ENCODE assay signal across 11 cellular contexts in the genomic region with DNA sequence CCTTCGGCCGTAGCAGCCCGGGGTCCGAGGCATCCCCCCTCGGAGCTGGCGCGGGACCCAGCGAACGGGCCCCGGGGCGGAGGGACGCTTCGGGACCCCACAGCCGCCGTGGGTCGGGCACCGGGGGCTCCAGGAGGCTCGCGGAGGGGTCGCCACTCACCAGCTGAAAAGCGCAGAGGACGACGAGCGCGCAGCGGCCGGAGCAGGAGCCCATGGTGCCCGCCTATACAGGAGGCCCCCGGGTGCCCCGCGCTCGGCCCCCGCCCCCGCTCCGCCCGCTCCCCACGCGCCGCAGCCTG. TPM values are rescaled to one million over a fixed set of nuclear protein-coding genes. Genes with fewer than 3 reads are reported as not detected.
DNase-seq lines count a peak whose midpoint lies in the region; ATAC-seq and TF ChIP-seq lines count a peak whose summit lies in the region.
"Had no signal": no experiment of that assay in that cellular context is flagged by ENCODE, and none has a peak within 500 bp of the region (broad histone marks: within the 10 kb centered on the region; RNA-seq: fewer than 3 reads in every experiment).

Gene NKAIN4 (minus strand): TSS at position 227 of the 299 bp plus-strand sequence. CDS start 13 bp downstream, at position 214.

- H3K36me3 Mint-ChIP-seq in neural crest cell (ENCODE audit: low read depth): peaks cover 4% of the 10 kb centered on the region

- H3K27ac ChIP-seq in right atrium auricular region (no peak within 1 kb of the TSS), esophagus muscularis mucosa (replicated peaks in 1 of 4) (no peak within 1 kb of the TSS), urinary bladder (ENCODE audit: low read depth) (no peak within 1 kb of the TSS)

- TF ChIP-seq POLR2A in esophagus muscularis mucosa (IDR thresholded peaks at IDR 0.05; ENCODE audit: low read depth): no peak

- TF ChIP-seq CTCF in right atrium auricular region (IDR thresholded peaks at IDR 0.05) (no peak), esophagus muscularis mucosa (IDR thresholded peaks at IDR 0.05) (no peak), neural crest cell (conservative IDR thresholded peaks at IDR 0.05) (no peak)

- no peaks in the 10 kb centered on the region for H3K36me3 ChIP-seq in right atrium auricular region
- no peaks in the 10 kb centered on the region for H3K36me3 ChIP-seq in esophagus muscularis mucosa
- H3K36me3 ChIP-seq in urinary bladder (ENCODE audit: insufficient read depth): no peaks in the 10 kb centered on the region

- no peak for DNase-seq in right atrium auricular region (ENCODE audit: low spot score)
- no peak for DNase-seq in left cardiac atrium
- DNase-seq in esophagus muscularis mucosa (ENCODE audit: extremely low spot score): no peak
- DNase-seq in neural crest cell (ENCODE audit: low read depth, low spot score): no peak
- DNase-seq in NCI-H2029 treated with DMSO at 0.1 percent for 48 hours (lab: John Stamatoyannopoulos, UW): no peak
- no peak for DNase-seq in left colon
- DNase-seq: activated CD8-positive, alpha-beta T cell treated with anti-CD3 and anti-CD28 coated beads for 36 hours; NCI-H510A had no signal

- peaks cover 2% of the 10 kb centered on the region for H3K27me3 Mint-ChIP-seq in neural crest cell (ENCODE audit: low read depth)

- ATAC-seq in left cardiac atrium: no peak
- ATAC-seq in GM21619 (IDR thresholded peaks at IDR 0.05; ENCODE audit: unreplicated experiment): no peak
- ATAC-seq in left colon: no peak
- ATAC-seq: activated CD8-positive, alpha-beta T cell treated with anti-CD3 and anti-CD28 coated beads for 36 hours had no signal

- peaks cover 5 to 29% of the 10 kb centered on the region in 2 donors for H3K27me3 ChIP-seq in right atrium auricular region
- H3K27me3 ChIP-seq in esophagus muscularis mucosa: peaks cover 0 to 86% (median 32%) of the 10 kb centered on the region in 4 donors

- peak within 1 kb of the TSS; percentile 93 for H3K27ac Mint-ChIP-seq in neural crest cell (ENCODE audit: unreplicated experiment)
- H3K27ac Mint-ChIP-seq: activated CD8-positive, alpha-beta T cell treated with anti-CD3 and anti-CD28 coated beads for 36 hours had no signal

- no peaks in the 10 kb centered on the region for H3K9me3 ChIP-seq in right atrium auricular region
- no peaks in the 10 kb centered on the region for H3K9me3 ChIP-seq in esophagus muscularis mucosa

- H3K4me3 Mint-ChIP-seq in neural crest cell: peak within 1 kb of the TSS; percentile 92
- H3K4me3 Mint-ChIP-seq: activated CD8-positive, alpha-beta T cell treated with anti-CD3 and anti-CD28 coated beads for 36 hours had no signal

- peaks cover 48% of the 10 kb centered on the region for H3K4me1 Mint-ChIP-seq in neural crest cell

- H3K4me3 ChIP-seq in right atrium auricular region (peak within 1 kb of the TSS; percentile 9 to 45), esophagus muscularis mucosa (peak within 1 kb of the TSS; percentile 45 to 57 (median 48)), urinary bladder (ENCODE audit: low read depth, low read length) (peak within 1 kb of the TSS; percentile 34)

- intact Hi-C loops in left cardiac atrium (cut with DNase I) (no loop called here), esophagus muscularis mucosa (cut with DNase I) (no loop called here), left colon (cut with DNase I, micrococcal nuclease) (no loop called here)

- H3K4me1 ChIP-seq in right atrium auricular region: peaks cover 0 to 20% of the 10 kb centered on the region in 2 donors
- H3K4me1 ChIP-seq in esophagus muscularis mucosa: peaks cover 16 to 23% (median 22%) of the 10 kb centered on the region in 4 donors
- H3K4me1 ChIP-seq in urinary bladder (ENCODE audit: insufficient read depth): peaks cover 3% of the 10 kb centered on the region

- no peaks in the 10 kb centered on the region for H3K9me3 Mint-ChIP-seq in neural crest cell
- H3K9me3 Mint-ChIP-seq: activated CD8-positive, alpha-beta T cell treated with anti-CD3 and anti-CD28 coated beads for 36 hours had no signal

- TF ChIP-seq EP300 in esophagus muscularis mucosa (IDR thresholded peaks at IDR 0.05): no peak

- 0% methylated on average over 13 of the region's 39 CpGs for WGBS in esophagus muscularis mucosa
- whole genome bisulfite sequencing in urinary bladder: 1% methylated on average over 39 of the region's 39 CpGs

RNA-seq across cellular contexts. Expression of gene NKAIN4, which starts in this region (rescaled TPM):
- total RNA-seq in right atrium auricular region: not detected
- not detected for total RNA-seq in left cardiac atrium
- total RNA-seq in esophagus muscularis mucosa: under 1 TPM in 2 of 4 donors, not detected in 2; 0.17 to 0.45 TPM
- 42.4 and 44.0 TPM in 2 replicates for total RNA-seq in neural crest cell
- total RNA-seq in urinary bladder: 4.0 TPM
- 0.23 TPM for polyA plus RNA-seq in urinary bladder
- total RNA-seq in left colon: under 1 TPM in 1 of 2 donors, not detected in 1; 0.27 TPM
- total RNA-seq: activated CD8-positive, alpha-beta T cell treated with anti-CD3 and anti-CD28 coated beads for 36 hours; endothelial cell of umbilical vein had no signal
